ENCODE assay signal across 8 cellular contexts in the genomic region with DNA sequence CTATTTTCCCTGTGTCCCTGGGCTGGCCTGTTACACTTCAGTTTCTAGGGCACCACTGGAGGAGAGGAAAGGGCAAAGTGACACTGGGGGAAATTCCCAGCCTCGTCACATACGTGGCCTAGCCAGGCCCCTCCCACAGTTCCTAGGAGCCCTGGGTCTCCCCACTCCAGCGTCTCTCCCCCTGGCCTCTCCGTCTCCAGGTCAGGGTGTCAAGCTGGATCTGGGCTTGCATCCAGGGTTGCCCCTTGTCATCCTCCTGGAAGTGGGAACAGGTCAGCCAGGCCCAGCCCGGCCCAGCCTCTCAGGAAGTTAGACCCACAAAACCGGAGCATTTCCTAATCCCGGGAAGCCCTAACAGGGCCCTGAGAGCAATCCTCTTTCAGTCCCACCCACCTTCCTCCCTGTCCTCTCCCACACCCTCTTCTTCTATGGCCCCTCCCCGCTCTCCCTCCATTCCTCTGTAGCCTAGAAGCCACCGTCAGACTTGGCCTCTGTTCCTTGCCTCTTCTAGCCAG. TPM values are rescaled to one million over a fixed set of nuclear protein-coding genes. Genes with fewer than 3 reads are reported as not detected.
DNase-seq lines count a peak whose midpoint lies in the region; ATAC-seq and TF ChIP-seq lines count a peak whose summit lies in the region.

No MANE protein-coding gene starts in this region.

- H3K4me3 Mint-ChIP-seq in natural killer cell: no peak overlapping the region

- H3K27ac ChIP-seq in Peyer's patch: peak overlapping the region; percentile 67 to 84 (median 78)

- H3K36me3 ChIP-seq in Peyer's patch: no peaks in the 10 kb centered on the region

- ATAC-seq in natural killer cell: no peak

- H3K4me1 Mint-ChIP-seq in natural killer cell: peaks cover 7 to 14% of the 10 kb centered on the region in 2 donors

- peaks cover 13 to 54% (median 36%) of the 10 kb centered on the region in 4 donors for H3K4me1 ChIP-seq in Peyer's patch

- TF ChIP-seq CTCF in Peyer's patch (IDR thresholded peaks at IDR 0.05) (no peak), cardiac fibroblast (IDR thresholded peaks at IDR 0.05; ENCODE audit: low read depth, low read length) (no peak), natural killer cell (IDR thresholded peaks at IDR 0.05) (no peak)

- H3K27me3 Mint-ChIP-seq in natural killer cell (ENCODE audit: low read depth in 2 of 2): no peaks in the 10 kb centered on the region

- TF ChIP-seq POLR2A in Peyer's patch (IDR thresholded peaks at IDR 0.05): no peak

- peak overlapping the region in 1 of 4 donors; percentile 0 for H3K4me3 ChIP-seq in Peyer's patch
- peak overlapping the region in 1 of 2 donors; percentile 58 for H3K4me3 ChIP-seq in cardiac fibroblast (replicated peaks in 1 of 2; ENCODE audit: low read depth in 2 of 2, low read length in 2 of 2)

- peak; percentile 90 for DNase-seq in Daoy (ENCODE audit: low read depth)
- DNase-seq in Peyer's patch: peak in 2 of 3 donors; percentile 75 to 85
- DNase-seq in cardiac fibroblast (ENCODE audit: low read depth in 2 of 2): peak; percentile 70 to 82
- no peak for DNase-seq in natural killer cell
- no peak for DNase-seq in LoVo (ENCODE audit: low spot score)
- DNase-seq in middle frontal gyrus (ENCODE audit: extremely low spot score, low spot score): no peak
- DNase-seq in AG20443 (ENCODE audit: low spot score): no peak
- no peak for DNase-seq in D341Med (ENCODE audit: low spot score)

- H3K27me3 ChIP-seq in Peyer's patch: no peaks in the 10 kb centered on the region

- H3K9me3 ChIP-seq in Peyer's patch: no peaks in the 10 kb centered on the region

- no peaks in the 10 kb centered on the region for H3K36me3 Mint-ChIP-seq in natural killer cell

- H3K27ac Mint-ChIP-seq in natural killer cell: peak overlapping the region; percentile 46 to 59

- intact Hi-C loops in natural killer cell (cut with micrococcal nuclease): no loop called here

- H3K9me3 Mint-ChIP-seq in natural killer cell: no peaks in the 10 kb centered on the region

RNA-seq across cellular contexts. Expression of a gene that starts 4.7 kb away (rescaled TPM):
- total RNA-seq in Daoy (2014; rRNA removed; shearing (Covaris generic)): 239 TPM in 2 replicates
- total RNA-seq in Peyer's patch (100 to 1,000 TPM; 191 to 352 (median 266) TPM), natural killer cell (100 to 1,000 TPM; 140 to 180 (median 153) TPM)

Comparison
In these comparisons a context has a peak if more than half of its experiments do, and no peak if none do; other contexts are left out.
1. DNase-seq: peak in Daoy (single experiment), Peyer's patch (2 of 3) and cardiac fibroblast (2 of 2); none in natural killer cell (single experiment), LoVo (single experiment), middle frontal gyrus (single experiment), AG20443 (single experiment) and D341Med (single experiment).